8 cellular contexts compared by ENCODE assay signal in the genomic region with DNA sequence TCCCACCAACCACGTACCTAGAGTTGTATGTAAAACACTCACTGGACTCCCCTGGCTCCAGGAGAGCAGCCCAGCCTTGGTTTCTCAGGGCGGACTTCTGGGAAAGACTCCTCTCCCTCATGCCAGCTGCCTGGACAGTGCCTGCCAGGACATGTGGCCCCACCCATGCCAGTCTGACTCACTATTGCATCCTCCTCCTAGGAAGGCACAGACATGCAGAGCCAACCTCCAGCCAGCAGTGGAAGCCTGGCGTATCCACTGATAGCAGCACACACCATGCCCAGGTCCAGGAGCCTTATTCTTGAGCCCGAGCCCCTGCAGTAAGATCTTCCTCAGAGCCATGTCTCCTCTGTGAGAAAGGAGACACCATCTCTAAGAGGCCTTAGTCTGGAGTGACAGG. TPM values are rescaled to one million over a fixed set of nuclear protein-coding genes. Genes with fewer than 3 reads are reported as not detected.
A peak's percentile ranks its signal among the peaks of the same experiment; 100 is the strongest.
DNase-seq lines count a peak whose midpoint lies in the region; ATAC-seq and TF ChIP-seq lines count a peak whose summit lies in the region.

No MANE protein-coding gene starts in this region.

- H3K4me1 ChIP-seq in RWPE2 (ENCODE audit: insufficient read depth, poor library complexity, severe bottlenecking) (peaks cover 62% of the 10 kb centered on the region), esophagus squamous epithelium (peaks cover 28 to 82% (median 53%) of the 10 kb centered on the region in 3 donors), psoas muscle (peaks cover 93% of the 10 kb centered on the region)

- H3K27me3 ChIP-seq in RWPE2 (ENCODE audit: insufficient read depth, poor library complexity, severe bottlenecking), result no peaks in the 10 kb centered on the region
- no peaks in the 10 kb centered on the region for H3K27me3 ChIP-seq in esophagus squamous epithelium
- no peaks in the 10 kb centered on the region for H3K27me3 ChIP-seq in psoas muscle (ENCODE audit: insufficient read depth in 3 of 3, low read length in 2 of 3)

- H3K36me3 ChIP-seq in RWPE2 (ENCODE audit: low read depth) (peaks cover 89% of the 10 kb centered on the region), esophagus squamous epithelium (peaks cover 4 to 40% (median 17%) of the 10 kb centered on the region in 3 donors), psoas muscle (ENCODE audit: insufficient read depth in 1 of 2, low read depth in 1 of 2) (peaks cover 8 to 25% of the 10 kb centered on the region in 2 donors)

- H3K9me3 ChIP-seq in RWPE2 (ENCODE audit: severe bottlenecking), result no peaks in the 10 kb centered on the region
- H3K9me3 ChIP-seq in esophagus squamous epithelium, result no peaks in the 10 kb centered on the region
- no peaks in the 10 kb centered on the region for H3K9me3 ChIP-seq in psoas muscle

- WGBS in esophagus squamous epithelium, 2 donors, result 17 to 26% methylated on average over 2 of the region's 4 CpGs
- 27 to 39% (median 32%) methylated on average over 4 of the region's 4 CpGs for WGBS in psoas muscle, 3 donors

- intact Hi-C loops in esophagus squamous epithelium (cut with DNase I), result no loop called here
- intact Hi-C loops in psoas muscle (cut with DNase I), result no loop called here

- DNase-seq in G401 (ENCODE audit: low spot score), result peak; percentile 73
- DNase-seq in RWPE2 (ENCODE audit: low spot score), result peak; percentile 99
- DNase-seq in esophagus squamous epithelium (lab: John Stamatoyannopoulos, UW), result no peak
- peak; percentile 84 to 90 for DNase-seq in psoas muscle
- DNase-seq in NCI-H128 (lab: John Stamatoyannopoulos, UW; ENCODE audit: unreplicated experiment), result no peak
- no peak for DNase-seq in NCI-H2171 (lab: John Stamatoyannopoulos, UW)

- peak overlapping the region; percentile 99 for H3K27ac ChIP-seq in RWPE2 (ENCODE audit: poor library complexity, severe bottlenecking)
- peak overlapping the region; percentile 72 to 89 (median 80) for H3K27ac ChIP-seq in esophagus squamous epithelium
- peak overlapping the region; percentile 99 for H3K27ac ChIP-seq in psoas muscle

- in situ Hi-C loops in G401 (cut with HindIII; ENCODE audit: low sequenced_read_pairs), result no loop called here

- TF ChIP-seq POLR2A in esophagus squamous epithelium (IDR thresholded peaks at IDR 0.05), result peak in 1 of 4 donors; percentile 37

- ATAC-seq in RWPE2 (ENCODE audit: low read depth) (peak; percentile 83), psoas muscle (peak; percentile 82 to 88 (median 84)), HG02678 (IDR thresholded peaks at IDR 0.05; ENCODE audit: unreplicated experiment) (no peak), HG03521 (IDR thresholded peaks at IDR 0.05; ENCODE audit: unreplicated experiment) (no peak)

- TF ChIP-seq CTCF in RWPE2 (IDR thresholded peaks at IDR 0.05; ENCODE audit: poor library complexity, severe bottlenecking) (peak; percentile 35), esophagus squamous epithelium (IDR thresholded peaks at IDR 0.05) (peak in 2 of 6 experiments; percentile 23 to 42), psoas muscle (IDR thresholded peaks at IDR 0.05) (peak; percentile 7)

- H3K4me3 ChIP-seq in RWPE2 (ENCODE audit: severe bottlenecking), result no peak overlapping the region
- peak overlapping the region in 3 of 4 donors; percentile 5 to 37 (median 9) for H3K4me3 ChIP-seq in esophagus squamous epithelium
- peak overlapping the region; percentile 46 for H3K4me3 ChIP-seq in psoas muscle

RNA-seq across cellular contexts. Expression of a gene that starts 8.6 kb away (rescaled TPM):
- 1,858 and 2,103 TPM in 2 replicates for total RNA-seq in G401 (2014; rRNA removed; shearing (Covaris generic))
- total RNA-seq in esophagus squamous epithelium, result 1,000 to 10,000 TPM in 2 of 4 donors, 100 to 1,000 TPM in 2; 504 to 1,134 (median 964) TPM
- 1,000 to 10,000 TPM in 1 of 4 donors, 100 to 1,000 TPM in 3; 513 to 1,170 (median 767) TPM for total RNA-seq in psoas muscle
- 1,000 to 10,000 TPM in 2 of 3 donors, 100 to 1,000 TPM in 1; 909 to 1,135 (median 1,127) TPM for polyA plus RNA-seq in psoas muscle

RNA-seq across cellular contexts. Expression of a gene that starts 24.8 kb away (rescaled TPM):
- not detected in 2 replicates for total RNA-seq in G401 (2014; rRNA removed; shearing (Covaris generic))
- total RNA-seq in esophagus squamous epithelium, result 1 to 10 TPM; 1.2 to 8.0 (median 3.7) TPM
- not detected for total RNA-seq in psoas muscle
- polyA plus RNA-seq in psoas muscle, result under 1 TPM in 1 of 3 donors, not detected in 2; 0.01 TPM

RNA-seq across cellular contexts. Expression of a gene that starts 49.9 kb away (rescaled TPM):
- total RNA-seq in G401 (2014; rRNA removed; shearing (Covaris generic)), result 14.6 and 30.4 TPM in 2 replicates
- 10 to 100 TPM; 12.2 to 62.2 (median 31.6) TPM for total RNA-seq in esophagus squamous epithelium
- total RNA-seq in psoas muscle, result 10 to 100 TPM; 46.1 to 83.2 (median 65.5) TPM
- 10 to 100 TPM; 48.5 to 81.1 (median 58.6) TPM for polyA plus RNA-seq in psoas muscle

Comparison
In these comparisons a context has a peak if more than half of its experiments do, and no peak if none do; other contexts are left out.
1. DNase-seq: peak in G401 (single experiment), RWPE2 (single experiment) and psoas muscle (2 of 2); none in esophagus squamous epithelium (single experiment), NCI-H128 (single experiment) and NCI-H2171 (single experiment).
2. ATAC-seq: peak in RWPE2 (single experiment) and psoas muscle (4 of 4); none in HG02678 (single experiment) and HG03521 (single experiment).
3. Peak in every context shown above with its lines, with median percentiles within 50 percentile points of each other: H3K27ac ChIP-seq.